17 cellular contexts compared by ENCODE assay signal in genomic region chr14:21915814-21916213, GRCh38.
DNase-seq lines count a peak whose midpoint lies in the region; ATAC-seq and TF ChIP-seq lines count a peak whose summit lies in the region.
"Had no signal": no experiment of that assay in that cellular context is flagged by ENCODE, and none has a peak within 500 bp of the region (broad histone marks: within the 10 kb centered on the region; RNA-seq: fewer than 3 reads in every experiment).

No MANE protein-coding gene starts in this region.

- TF ChIP-seq CTCF in 22Rv1 (IDR thresholded peaks at IDR 0.05) = no peak
- no peak for TF ChIP-seq CTCF in liver (IDR thresholded peaks at IDR 0.05; ENCODE audit: low read depth, low read length, missing input control)

- peak overlapping the region; percentile 81 for H3K27ac Mint-ChIP-seq in activated naive CD8-positive, alpha-beta T cell treated with anti-CD3 and anti-CD28 coated beads for 36 hours

- peak; percentile 7 for DNase-seq in DMS53 treated with DMSO at 0.1 percent for 48 hours (lab: John Stamatoyannopoulos, UW; ENCODE audit: unreplicated experiment)
- no peak for DNase-seq in activated naive CD8-positive, alpha-beta T cell treated with anti-CD3 and anti-CD28 coated beads for 36 hours
- DNase-seq in NCI-H2107 treated with DMSO at 0.1 percent for 48 hours (lab: John Stamatoyannopoulos, UW; ENCODE audit: unreplicated experiment) = no peak
- DNase-seq: activated CD4-positive, CD25-positive, alpha-beta regulatory T cell; activated gamma-delta T cell treated with Interleukin-2 at 50 U/mL for 16 hours; foreskin fibroblast; GDM1; NCI-H1436; NCI-H524 treated with DMSO at 0.1 percent for 48 hours; Right ventricle myocardium superior had no signal

- no peak overlapping the region for H3K4me3 Mint-ChIP-seq in activated naive CD8-positive, alpha-beta T cell treated with anti-CD3 and anti-CD28 coated beads for 36 hours

- no peak overlapping the region for H3K4me3 ChIP-seq in liver (ENCODE audit: low read depth in 1 of 3, low read length in 3 of 3)
- H3K4me3 ChIP-seq: BLaER1, coronary artery had no signal

- 17% methylated on average over 2 of the region's 2 CpGs for WGBS in liver

- H3K36me3 Mint-ChIP-seq in activated naive CD8-positive, alpha-beta T cell treated with anti-CD3 and anti-CD28 coated beads for 36 hours = peaks cover 6% of the 10 kb centered on the region

- H3K4me1 ChIP-seq in liver (ENCODE audit: control insufficient read depth in 4 of 4, insufficient read depth in 4 of 4, low read length in 3 of 4) = peaks cover 0 to 10% (median 0%) of the 10 kb centered on the region in 4 donors

- TF ChIP-seq RAD21 in liver (IDR thresholded peaks at IDR 0.05) = no peak

- no peaks in the 10 kb centered on the region for H3K9me3 ChIP-seq in liver (ENCODE audit: control insufficient read depth in 4 of 4, low read length in 3 of 4)
- H3K9me3 ChIP-seq: BLaER1 had no signal

- H3K36me3 ChIP-seq in liver (ENCODE audit: control insufficient read depth in 4 of 4, insufficient read depth in 3 of 4, low read depth in 1 of 4, low read length in 3 of 4) = no peaks in the 10 kb centered on the region
- H3K36me3 ChIP-seq: BLaER1 had no signal

- no peak for ATAC-seq in HG03432 (IDR thresholded peaks at IDR 0.05; ENCODE audit: unreplicated experiment)
- ATAC-seq in GM19351 (IDR thresholded peaks at IDR 0.05; ENCODE audit: unreplicated experiment) = no peak
- no peak for ATAC-seq in GM18873 (IDR thresholded peaks at IDR 0.05; ENCODE audit: low FRiP score, unreplicated experiment)

- peak overlapping the region; percentile 47 for H3K27ac ChIP-seq in 22Rv1
- no peak overlapping the region for H3K27ac ChIP-seq in liver (ENCODE audit: low read depth in 1 of 2, low read length in 2 of 2)
- H3K27ac ChIP-seq: BLaER1, coronary artery had no signal

- no peak overlapping the region for H3K9ac ChIP-seq in liver (ENCODE audit: low read depth in 1 of 2, low read length in 2 of 2)
- H3K9ac ChIP-seq: BLaER1 had no signal

- peaks cover 4% of the 10 kb centered on the region for H3K9me3 Mint-ChIP-seq in activated naive CD8-positive, alpha-beta T cell treated with anti-CD3 and anti-CD28 coated beads for 36 hours

- peaks cover 0 to 7% (median 0%) of the 10 kb centered on the region in 4 donors for H3K27me3 ChIP-seq in liver (ENCODE audit: control insufficient read depth in 4 of 4, insufficient read depth in 4 of 4, low read length in 3 of 4)
- H3K27me3 ChIP-seq: BLaER1 had no signal

- no peaks in the 10 kb centered on the region for H3K27me3 Mint-ChIP-seq in activated naive CD8-positive, alpha-beta T cell treated with anti-CD3 and anti-CD28 coated beads for 36 hours

- H3K4me1 Mint-ChIP-seq in activated naive CD8-positive, alpha-beta T cell treated with anti-CD3 and anti-CD28 coated beads for 36 hours = peaks cover 46% of the 10 kb centered on the region

TF ChIP-seq in liver, 16 proteins besides CTCF, POLR2A, EP300 and RAD21:
- TF ChIP-seq FOXA1 (IDR thresholded peaks at IDR 0.05) = no peak
- peak; percentile 92 for TF ChIP-seq SP1 (IDR thresholded peaks at IDR 0.05)
- TF ChIP-seq HNF4G (IDR thresholded peaks at IDR 0.05) = no peak
- TF ChIP-seq ATF3 (IDR thresholded peaks at IDR 0.05) = peak; percentile 44
- peak; percentile 53 for TF ChIP-seq MAX (IDR thresholded peaks at IDR 0.05)
- TF ChIP-seq NR2F2 (IDR thresholded peaks at IDR 0.05) = no peak
- peak; percentile 92 for TF ChIP-seq YY1 (IDR thresholded peaks at IDR 0.05)
- peak; percentile 71 to 74 for TF ChIP-seq JUND (IDR thresholded peaks at IDR 0.05)
- TF ChIP-seq EGR1 (IDR thresholded peaks at IDR 0.05; ENCODE audit: low read depth in 2 of 2) = no peak
- TF ChIP-seq REST (IDR thresholded peaks at IDR 0.05) = no peak
- TF ChIP-seq GABPA (IDR thresholded peaks at IDR 0.05 in 1 of 2, conservative IDR thresholded peaks at IDR 0.05 in 1 of 2) = peak in 1 of 2 donors; percentile 71
- peak; percentile 14 for TF ChIP-seq FOXA2 (IDR thresholded peaks at IDR 0.05)
- TF ChIP-seq ZBTB33 (IDR thresholded peaks at IDR 0.05) = peak; percentile 11
- TF ChIP-seq HNF4A (conservative IDR thresholded peaks at IDR 0.05) = peak; percentile 62 to 68
- TF ChIP-seq RXRA (IDR thresholded peaks at IDR 0.05) = peak; percentile 69 to 74
- no peak for TF ChIP-seq TAF1 (conservative IDR thresholded peaks at IDR 0.05)
TF ChIP-seq in liver: peak in this region for 10.
